Comparison of ENCODE assay signal across 22 cellular contexts in genomic region chr1:4053774-4054173, GRCh38.
DNase-seq lines count a peak whose midpoint lies in the region; ATAC-seq and TF ChIP-seq lines count a peak whose summit lies in the region.
"Had no signal": no experiment of that assay in that cellular context is flagged by ENCODE, and none has a peak within 500 bp of the region (broad histone marks: within the 10 kb centered on the region; RNA-seq: fewer than 3 reads in every experiment).

No MANE protein-coding gene starts in this region.

- no peaks in the 10 kb centered on the region for H3K36me3 Mint-ChIP-seq in type B pancreatic cell
- H3K36me3 Mint-ChIP-seq: CD14-positive monocyte; CD8-positive, alpha-beta memory T cell had no signal

- POLR2A ChIA-PET in RWPE1 (lab: Yijun Ruan, JAX; ENCODE audit: low non-redundant PET): no interaction called here

- no peak overlapping the region for H3K4me3 ChIP-seq in right atrium auricular region
- no peak overlapping the region for H3K4me3 ChIP-seq in left ventricle myocardium inferior
- H3K4me3 ChIP-seq: A549; BLaER1 treated with 17β-estradiol and CSF1 and Interleukin-3, amounts not matched to agents 10 nM and 100 nM; GM23338; HAP-1 had no signal

- intact Hi-C loops in left ventricle myocardium inferior (cut with micrococcal nuclease): no loop called here

- H3K27ac ChIP-seq in right atrium auricular region (no peak overlapping the region), left ventricle myocardium inferior (replicated peaks) (no peak overlapping the region), RWPE1 (no peak overlapping the region)
- H3K27ac ChIP-seq: A549; BLaER1 treated with 17β-estradiol and CSF1 and Interleukin-3, amounts not matched to agents 10 nM and 100 nM had no signal

- H3K4me3 Mint-ChIP-seq in type B pancreatic cell: no peak overlapping the region
- H3K4me3 Mint-ChIP-seq: CD14-positive monocyte; CD4-positive, alpha-beta T cell; CD8-positive, alpha-beta memory T cell; GM23338; HFFc6 had no signal

- peaks cover 13% of the 10 kb centered on the region for H3K27me3 Mint-ChIP-seq in type B pancreatic cell

- H3K27ac Mint-ChIP-seq in type B pancreatic cell: no peak overlapping the region
- H3K27ac Mint-ChIP-seq: CD4-positive, alpha-beta T cell; CD8-positive, alpha-beta memory T cell; GM23338; HFFc6 had no signal

- H3K9me3 Mint-ChIP-seq in type B pancreatic cell: no peaks in the 10 kb centered on the region
- H3K9me3 Mint-ChIP-seq: CD4-positive, alpha-beta T cell had no signal

- no peaks in the 10 kb centered on the region for H3K9me3 ChIP-seq in right atrium auricular region
- no peaks in the 10 kb centered on the region for H3K9me3 ChIP-seq in left ventricle myocardium inferior (replicated peaks)
- H3K9me3 ChIP-seq: A549, BE2C, HAP-1 had no signal

- DNase-seq in right atrium auricular region (ENCODE audit: low spot score) (peak; percentile 44), left ventricle myocardium inferior (no peak), islet precursor cell (peak; percentile 38), type B pancreatic cell (ENCODE audit: extremely low spot score, unreplicated experiment) (peak; percentile 54), RWPE1 (ENCODE audit: low spot score) (no peak), GM13976 (ENCODE audit: low spot score) (no peak)
- DNase-seq: 8988T; ACHN; AML-193; BE2C; Calu3; CD4-positive, alpha-beta T cell; CD8-positive, alpha-beta memory T cell; DMS153; DND-41; HFFc6 had no signal

- no peaks in the 10 kb centered on the region for H3K4me1 Mint-ChIP-seq in type B pancreatic cell (ENCODE audit: unreplicated experiment)
- H3K4me1 Mint-ChIP-seq: CD14-positive monocyte; CD8-positive, alpha-beta memory T cell had no signal

- TF ChIP-seq CTCF in right atrium auricular region (IDR thresholded peaks at IDR 0.05) (no peak), left ventricle myocardium inferior (IDR thresholded peaks at IDR 0.05; ENCODE audit: borderline replicate concordance) (no peak), type B pancreatic cell (conservative IDR thresholded peaks at IDR 0.05) (no peak), RWPE1 (conservative IDR thresholded peaks at IDR 0.05; ENCODE audit: low read depth) (no peak), GM13976 (IDR thresholded peaks at IDR 0.05; ENCODE audit: borderline replicate concordance, control extremely low read depth, extremely low read depth, insufficient read depth, missing control alignments) (no peak)

- in situ Hi-C loops in GM13976 (cut with MboI; ENCODE audit: low sequenced_read_pairs, unreplicated experiment): no loop called here

- no peaks in the 10 kb centered on the region for H3K27me3 ChIP-seq in right atrium auricular region
- peaks cover 89% of the 10 kb centered on the region for H3K27me3 ChIP-seq in left ventricle myocardium inferior (ENCODE audit: low read depth)
- H3K27me3 ChIP-seq: BE2C; BLaER1 treated with 17β-estradiol and CSF1 and Interleukin-3, amounts not matched to agents 10 nM and 100 nM had no signal

- ATAC-seq in GM21515 (IDR thresholded peaks at IDR 0.05; ENCODE audit: unreplicated experiment): no peak
- ATAC-seq: A549, GM23338 had no signal

- H3K36me3 ChIP-seq in right atrium auricular region: no peaks in the 10 kb centered on the region
- H3K36me3 ChIP-seq in left ventricle myocardium inferior: no peaks in the 10 kb centered on the region
- H3K36me3 ChIP-seq: BE2C; BLaER1 treated with 17β-estradiol and CSF1 and Interleukin-3, amounts not matched to agents 10 nM and 100 nM; HAP-1 had no signal

- CTCF ChIA-PET in RWPE1 (lab: Yijun Ruan, JAX): interaction anchor here (0.6 to 0.7 kb wide), 2 partner anchors 14 to 29 kb away, joined by 3 to 4 read pairs; no protein-coding TSS in a partner anchor

- no peaks in the 10 kb centered on the region for H3K4me1 ChIP-seq in right atrium auricular region
- H3K4me1 ChIP-seq in left ventricle myocardium inferior: no peaks in the 10 kb centered on the region
- H3K4me1 ChIP-seq: A549, BE2C, HAP-1 had no signal

Comparison
In these comparisons a context has a peak if more than half of its experiments do, and no peak if none do; other contexts are left out.
1. DNase-seq: peak in right atrium auricular region (single experiment), islet precursor cell (single experiment) and type B pancreatic cell (single experiment); none in left ventricle myocardium inferior (single experiment), RWPE1 (single experiment) and GM13976 (single experiment).